8 cellular contexts compared by ENCODE assay signal in genomic region chr9:129142115-129142514, GRCh38. TPM values are rescaled to one million over a fixed set of nuclear protein-coding genes. Genes with fewer than 3 reads are reported as not detected.
DNase-seq lines count a peak whose midpoint lies in the region; ATAC-seq and TF ChIP-seq lines count a peak whose summit lies in the region.

No MANE protein-coding gene starts in this region.

- H3K27me3 ChIP-seq in AG04450 (ENCODE audit: control insufficient read depth, insufficient read depth, low read length) (no peaks in the 10 kb centered on the region), Karpas-422 (ENCODE audit: low read length) (no peaks in the 10 kb centered on the region), dorsolateral prefrontal cortex (no peaks in the 10 kb centered on the region), neural progenitor cell (no peaks in the 10 kb centered on the region)

- H3K27ac ChIP-seq in AG04450 (ENCODE audit: low read depth, low read length), result peak overlapping the region; percentile 100
- peak overlapping the region; percentile 100 for H3K27ac ChIP-seq in Karpas-422 (ENCODE audit: low read length)
- peak overlapping the region; percentile 98 to 100 (median 100) for H3K27ac ChIP-seq in dorsolateral prefrontal cortex
- no peak overlapping the region for H3K27ac ChIP-seq in neural progenitor cell

- H3K36me3 ChIP-seq in Karpas-422 (ENCODE audit: insufficient read depth, low read length) (peaks cover 7% of the 10 kb centered on the region; the same call in 1 of the 2 replicates), neural progenitor cell (no peaks in the 10 kb centered on the region)

- peak overlapping the region; percentile 99 for H3K4me2 ChIP-seq in Karpas-422 (ENCODE audit: low read depth, low read length, poor library complexity, severe bottlenecking)
- peak overlapping the region; percentile 62 for H3K4me2 ChIP-seq in neural progenitor cell

- H4K20me1 ChIP-seq in Karpas-422 (ENCODE audit: insufficient read depth, low read depth, low read length) (no peaks in the 10 kb centered on the region), neural progenitor cell (ENCODE audit: low read depth) (peaks cover 21% of the 10 kb centered on the region)

- H2AFZ ChIP-seq in Karpas-422 (ENCODE audit: low read length), result no peak overlapping the region
- no peak overlapping the region for H2AFZ ChIP-seq in neural progenitor cell (replicated peaks)

- DNase-seq in AG04450 (ENCODE audit: low read depth, low spot score) (no peak), Karpas-422 (peak; percentile 57), dorsolateral prefrontal cortex (no peak), neural progenitor cell (ENCODE audit: low spot score) (no peak), foreskin fibroblast (no peak), NCI-H1048 (lab: John Stamatoyannopoulos, UW) (no peak)

- intact Hi-C loops in dorsolateral prefrontal cortex (cut with DNase I), result no loop called here

- H3K27me3 Mint-ChIP-seq in neural progenitor cell (ENCODE audit: insufficient read depth, low read depth), result peaks cover 13% of the 10 kb centered on the region

- TF ChIP-seq CTCF in AG04450 (IDR thresholded peaks at IDR 0.05; ENCODE audit: low read depth, low read length) (no peak), dorsolateral prefrontal cortex (IDR thresholded peaks at IDR 0.05 in 54 of 56, conservative IDR thresholded peaks at IDR 0.05 in 2 of 56; ENCODE audit: low read depth in 1 of 56, partially characterized antibody in 56 of 56) (no peak), neural progenitor cell (IDR thresholded peaks at IDR 0.05) (no peak), foreskin fibroblast (IDR thresholded peaks at IDR 0.05; ENCODE audit: low read depth, low read length) (no peak)

- peaks cover 50% of the 10 kb centered on the region for H3F3A ChIP-seq in neural progenitor cell (ENCODE audit: low read depth)

- POLR2A ChIA-PET in AG04450 (lab: Yijun Ruan, JAX), result interaction anchor here (0.7 to 3.7 kb wide), 4 partner anchors 25 to 323 kb away, joined by 3 to 29 read pairs (median 6); partner anchors contain the start of gene IER5L

- H3K9ac ChIP-seq in Karpas-422 (ENCODE audit: low read length) (peak overlapping the region; percentile 94), neural progenitor cell (no peak overlapping the region)

- H3K9me2 ChIP-seq in Karpas-422 (replicated peaks; ENCODE audit: insufficient read depth, low read length), result no peaks in the 10 kb centered on the region

- peaks cover 76% of the 10 kb centered on the region for H3K4me1 Mint-ChIP-seq in neural progenitor cell

- peak overlapping the region; percentile 45 for H3K4me3 ChIP-seq in AG04450 (ENCODE audit: low read depth, low read length)
- peak overlapping the region; percentile 49 for H3K4me3 ChIP-seq in Karpas-422 (ENCODE audit: low read length)
- peak overlapping the region in 30 of 59 donors; percentile 11 to 66 (median 49) for H3K4me3 ChIP-seq in dorsolateral prefrontal cortex
- H3K4me3 ChIP-seq in neural progenitor cell, result no peak overlapping the region
- peak overlapping the region in 1 of 2 donors; percentile 28 for H3K4me3 ChIP-seq in foreskin fibroblast (ENCODE audit: low read depth in 1 of 2, low read length in 2 of 2)

- CTCF ChIA-PET in AG04450 (lab: Charles Lee), result interaction anchor here (0.9 to 16.1 kb wide), 18 partner anchors 8 to 635 kb away, joined by 3 to 302 read pairs (median 5); partner anchors contain the start of genes C9orf50 and NTMT1

- H3K4me3 Mint-ChIP-seq in neural progenitor cell, result peak overlapping the region; percentile 72

- H3K9me3 ChIP-seq in AG04450 (ENCODE audit: control insufficient read depth, insufficient read depth, low read length), result no peaks in the 10 kb centered on the region; the same call in 1 of the 2 replicates
- no peaks in the 10 kb centered on the region for H3K9me3 ChIP-seq in Karpas-422 (ENCODE audit: low read length)
- no peaks in the 10 kb centered on the region for H3K9me3 ChIP-seq in neural progenitor cell (ENCODE audit: low read depth)

- no peak for ATAC-seq in GM21381 (IDR thresholded peaks at IDR 0.05; ENCODE audit: unreplicated experiment)
- no peak for ATAC-seq in GM21723 (IDR thresholded peaks at IDR 0.05; ENCODE audit: unreplicated experiment)

- peaks cover 53% of the 10 kb centered on the region for H3K4me1 ChIP-seq in Karpas-422 (ENCODE audit: low read length)
- H3K4me1 ChIP-seq in neural progenitor cell, result peaks cover 55% of the 10 kb centered on the region

- H3K9me3 Mint-ChIP-seq in neural progenitor cell, result no peaks in the 10 kb centered on the region

- H3K79me2 ChIP-seq in Karpas-422 (ENCODE audit: low read length), result no peaks in the 10 kb centered on the region; the same call in 1 of the 2 replicates
- H3K79me2 ChIP-seq in neural progenitor cell (ENCODE audit: low read depth), result peaks cover 33% of the 10 kb centered on the region

- peaks cover 9% of the 10 kb centered on the region for H3K36me3 Mint-ChIP-seq in neural progenitor cell

- peak overlapping the region; percentile 90 for H3K27ac Mint-ChIP-seq in neural progenitor cell

RNA-seq across cellular contexts. Expression of gene PTPA, which starts 30.9 kb away (rescaled TPM):
- polyA plus RNA-seq in AG04450 (2011; rRNA removed), result 140 and 159 TPM in 2 replicates
- 141 and 154 TPM in 2 replicates for polyA minus RNA-seq in AG04450 (2011; rRNA and poly(A)+ RNA removed)
- 62.7 and 98.6 TPM in 2 replicates for total RNA-seq in Karpas-422 (2014; rRNA removed; shearing (Covaris generic); ENCODE audit: low replicate concordance)
- total RNA-seq in dorsolateral prefrontal cortex, result 100 to 1,000 TPM; 149 to 296 (median 203) TPM
- 82.4 and 133 TPM in 2 replicates for total RNA-seq in neural progenitor cell (ENCODE audit: low replicate concordance)

RNA-seq across cellular contexts. Expression of gene CRAT, which starts 31.5 kb away (rescaled TPM):
- polyA plus RNA-seq in AG04450 (2011; rRNA removed), result 24.3 and 29.3 TPM in 2 replicates
- polyA minus RNA-seq in AG04450 (2011; rRNA and poly(A)+ RNA removed), result 24.9 and 35.0 TPM in 2 replicates
- not detected in 2 replicates for total RNA-seq in Karpas-422 (2014; rRNA removed; shearing (Covaris generic); ENCODE audit: low replicate concordance)
- total RNA-seq in dorsolateral prefrontal cortex, result 10 to 100 TPM; 32.6 to 71.0 (median 47.5) TPM
- total RNA-seq in neural progenitor cell (ENCODE audit: low replicate concordance), result 10.1 and 19.3 TPM in 2 replicates

RNA-seq across cellular contexts. Expression of gene IER5L, which starts 35.9 kb away (rescaled TPM):
- polyA plus RNA-seq in AG04450 (2011; rRNA removed), result 4.9 TPM in 2 replicates
- 4.7 and 6.5 TPM in 2 replicates for polyA minus RNA-seq in AG04450 (2011; rRNA and poly(A)+ RNA removed)
- 0.48 and 2.3 TPM in 2 replicates for total RNA-seq in Karpas-422 (2014; rRNA removed; shearing (Covaris generic); ENCODE audit: low replicate concordance)
- total RNA-seq in dorsolateral prefrontal cortex (10 to 100 TPM in 102 of 120 experiments, 1 to 10 TPM in 18; 4.7 to 34.0 (median 13.8) TPM), neural progenitor cell (ENCODE audit: low replicate concordance) (12.2 and 32.7 TPM in 2 replicates)

Comparison
In these comparisons a context has a peak if more than half of its experiments do, and no peak if none do; other contexts are left out.
1. RNA of gene CRAT, which starts 31.5 kb away (total RNA-seq): 32.6 to 71.0 TPM in dorsolateral prefrontal cortex and 10.1 to 19.3 TPM in neural progenitor cell; not detected in Karpas-422; every median in the first group is over 10 times any median in the second.